Comparison of ENCODE assay signal across 17 cellular contexts in genomic region chr6:163177892-163178420, GRCh38.
DNase-seq lines count a peak whose midpoint lies in the region; ATAC-seq, FAIRE-seq and TF ChIP-seq lines count a peak whose summit lies in the region.
"Had no signal": no experiment of that assay in that cellular context is flagged by ENCODE, and none has a peak within 500 bp of the region (broad histone marks: within the 10 kb centered on the region; RNA-seq: fewer than 3 reads in every experiment).

No MANE protein-coding gene starts in this region.

- 92% methylated on average over 11 of the region's 11 CpGs; no CpG with 5 or more reads in 1 of the 2 experiments for WGBS in H1 (ENCODE audit: extremely low coverage in 1 of 2, insufficient coverage in 1 of 2, insufficient read length in 1 of 2, insufficient replicate concordance in 2 of 2, low coverage in 1 of 2, low lambda C conversion rate in 2 of 2, missing lambda C conversion rate in 1 of 2), 2 experiments
- no CpG with 5 or more reads among the region's 11 CpGs for WGBS in neuronal stem cell (ENCODE audit: extremely low coverage in 2 of 2, insufficient read length in 2 of 2, insufficient replicate concordance in 1 of 2), 2 donors

- H4K8ac ChIP-seq in H1 (ENCODE audit: extremely low read depth, insufficient read depth, low read length) = no peak overlapping the region
- no peak overlapping the region for H4K8ac ChIP-seq in neuronal stem cell (ENCODE audit: low read depth, low read length)

- no peaks in the 10 kb centered on the region for H3K27me3 Mint-ChIP-seq in chondrocyte (ENCODE audit: low read depth)

- ATAC-seq in upper lobe of right lung = peak; percentile 16
- no peak for ATAC-seq in HG02759 (IDR thresholded peaks at IDR 0.05; ENCODE audit: unreplicated experiment)
- ATAC-seq in GM19467 (IDR thresholded peaks at IDR 0.05; ENCODE audit: unreplicated experiment) = no peak
- ATAC-seq: A549; CD8-positive, alpha-beta T cell; HCT116 had no signal

- H2BK120ac ChIP-seq in H1 (replicated peaks; ENCODE audit: low read depth, low read length) (no peak overlapping the region), neuronal stem cell (ENCODE audit: low read depth, low read length) (no peak overlapping the region)

- no peaks in the 10 kb centered on the region for H3K79me1 ChIP-seq in H1 (ENCODE audit: low read depth, low read length)
- H3K79me1 ChIP-seq in neuronal stem cell (ENCODE audit: low read depth, low read length) = no peaks in the 10 kb centered on the region

- POLR2A ChIA-PET in H1 (lab: Charles Lee; ENCODE audit: partially characterized antibody) = no interaction called here

- no peaks in the 10 kb centered on the region for H3K36me3 ChIP-seq in bronchial epithelial cell (ENCODE audit: control insufficient read depth, insufficient read depth, low read length)
- H3K36me3 ChIP-seq in H1 (ENCODE audit: control insufficient read depth in 2 of 4, insufficient read depth in 4 of 4, low read length in 3 of 4) = no peaks in the 10 kb centered on the region
- no peaks in the 10 kb centered on the region for H3K36me3 ChIP-seq in neuronal stem cell (replicated peaks in 1 of 2; ENCODE audit: control insufficient read depth in 2 of 2, insufficient read depth in 2 of 2, low read length in 2 of 2)
- H3K36me3 ChIP-seq in upper lobe of right lung = no peaks in the 10 kb centered on the region

- FAIRE-seq in bronchial epithelial cell (lab: Jason Lieb, UNC) (peak; percentile 43), H1 (lab: Jason Lieb, UNC) (no peak)
- FAIRE-seq: A549, GM12892, GM19239 had no signal

- H2BK5ac ChIP-seq in H1 (ENCODE audit: low read depth, low read length) (no peak overlapping the region), neuronal stem cell (ENCODE audit: low read length) (no peak overlapping the region)

- no peak overlapping the region for H4K91ac ChIP-seq in H1 (replicated peaks; ENCODE audit: insufficient read length, low read length)
- no peak overlapping the region for H4K91ac ChIP-seq in neuronal stem cell (ENCODE audit: low read depth, low read length, poor library complexity)

- H3K18ac ChIP-seq in H1 (ENCODE audit: extremely low read depth, low read length) (no peak overlapping the region; the same call in 1 of the 2 replicates), neuronal stem cell (ENCODE audit: low read length) (peak overlapping the region; percentile 90)

- H3K4me3 Mint-ChIP-seq in chondrocyte (ENCODE audit: unreplicated experiment) = no peak overlapping the region
- H3K4me3 Mint-ChIP-seq: CD8-positive, alpha-beta T cell had no signal

- no peak overlapping the region for H2AK5ac ChIP-seq in H1 (ENCODE audit: low read depth, low read length)
- H2AK5ac ChIP-seq in neuronal stem cell (ENCODE audit: low read depth, low read length) = peak overlapping the region; percentile 28

- H3K23me2 ChIP-seq in H1 (ENCODE audit: low read depth, low read length) = no peaks in the 10 kb centered on the region

- H3K9me3 ChIP-seq in H1 (ENCODE audit: insufficient read depth in 2 of 2, low read depth in 1 of 2, low read length in 1 of 2) (no peaks in the 10 kb centered on the region), neuronal stem cell (replicated peaks in 1 of 2; ENCODE audit: control insufficient read depth in 2 of 2, insufficient read depth in 1 of 2, low read depth in 1 of 2, low read length in 2 of 2) (no peaks in the 10 kb centered on the region), upper lobe of right lung (no peaks in the 10 kb centered on the region)
- H3K9me3 ChIP-seq: A549, Caco-2 had no signal

- H3K14ac ChIP-seq in H1 (ENCODE audit: insufficient read length) (no peak overlapping the region), neuronal stem cell (ENCODE audit: low read length) (no peak overlapping the region)

- no peak overlapping the region for H3K4me3 ChIP-seq in bronchial epithelial cell (ENCODE audit: low read depth, low read length)
- H3K4me3 ChIP-seq in H1 (ENCODE audit: extremely low read depth in 1 of 4, insufficient read depth in 2 of 4, low read depth in 3 of 4, low read length in 4 of 4) = no peak overlapping the region
- H3K4me3 ChIP-seq in neuronal stem cell (ENCODE audit: low read length in 2 of 2) = peak overlapping the region in 1 of 2 donors; percentile 59
- H3K4me3 ChIP-seq in upper lobe of right lung = no peak overlapping the region
- H3K4me3 ChIP-seq: A549 had no signal

- H3K79me2 ChIP-seq in H1 (ENCODE audit: control insufficient read depth in 1 of 2, insufficient read depth in 2 of 2, low read length in 2 of 2) = no peaks in the 10 kb centered on the region

- H3K4ac ChIP-seq in H1 (replicated peaks; ENCODE audit: insufficient read length, low read depth, low read length) = peak overlapping the region; percentile 61
- no peak overlapping the region for H3K4ac ChIP-seq in neuronal stem cell (ENCODE audit: low read length)

- no peak overlapping the region for H2BK20ac ChIP-seq in H1 (ENCODE audit: low read length)

- CTCF ChIA-PET in H1 (lab: Charles Lee; ENCODE audit: partially characterized antibody) = interaction anchor here (1.7 kb wide), 1 partner anchor 154 kb away, joined by 3 read pairs; no protein-coding TSS in a partner anchor

- peaks cover 10% of the 10 kb centered on the region for H3K4me1 Mint-ChIP-seq in chondrocyte (ENCODE audit: low read depth)

- H3K56ac ChIP-seq in H1 (replicated peaks; ENCODE audit: insufficient read length, low read depth, low read length) = no peak overlapping the region

- intact Hi-C loops in upper lobe of right lung (cut with DNase I) = no loop called here

- TF ChIP-seq POLR2A in H1 (IDR thresholded peaks at IDR 0.05; ENCODE audit: control extremely low read depth in 1 of 2, low read depth in 2 of 2, low read length in 2 of 2) = no peak

- H3K23ac ChIP-seq in H1 (ENCODE audit: insufficient read length) = no peak overlapping the region
- H3K23ac ChIP-seq in neuronal stem cell (ENCODE audit: low read depth, low read length, poor library complexity) = no peak overlapping the region

- no peaks in the 10 kb centered on the region for H3K9me3 Mint-ChIP-seq in chondrocyte (ENCODE audit: low read depth)
- H3K9me3 Mint-ChIP-seq: CD8-positive, alpha-beta T cell had no signal

- no peak for TF ChIP-seq RAD21 in H1 (IDR thresholded peaks at IDR 0.05 in 1 of 2, conservative IDR thresholded peaks at IDR 0.05 in 1 of 2; ENCODE audit: low read depth in 2 of 2, low read length in 2 of 2)

- H4K5ac ChIP-seq in H1 (ENCODE audit: insufficient read length, low read depth, low read length) = no peak overlapping the region

- H2BK12ac ChIP-seq in H1 (ENCODE audit: low read depth, low read length) = peak overlapping the region; percentile 45; the same call in 1 of the 2 replicates
- peak overlapping the region; percentile 5 for H2BK12ac ChIP-seq in neuronal stem cell (ENCODE audit: low read length)

- no peaks in the 10 kb centered on the region for H3K27me3 ChIP-seq in bronchial epithelial cell (ENCODE audit: control insufficient read depth, insufficient read depth, low read length)
- no peaks in the 10 kb centered on the region for H3K27me3 ChIP-seq in H1 (replicated peaks in 1 of 4; ENCODE audit: control insufficient read depth in 3 of 4, extremely low read depth in 1 of 4, insufficient read depth in 3 of 4, low read length in 3 of 4)
- no peaks in the 10 kb centered on the region for H3K27me3 ChIP-seq in neuronal stem cell (ENCODE audit: control insufficient read depth in 3 of 3, insufficient read depth in 3 of 3, low read depth in 1 of 3, low read length in 3 of 3)
- no peaks in the 10 kb centered on the region for H3K27me3 ChIP-seq in upper lobe of right lung

- no peak for TF ChIP-seq EP300 in H1 (IDR thresholded peaks at IDR 0.05; ENCODE audit: borderline replicate concordance in 1 of 2, low read depth in 2 of 2, low read length in 2 of 2)

- H4K20me1 ChIP-seq in H1 (replicated peaks in 1 of 2; ENCODE audit: control insufficient read depth in 1 of 2, insufficient read depth in 2 of 2, low read length in 2 of 2) = no peaks in the 10 kb centered on the region

- H3K27ac Mint-ChIP-seq in chondrocyte (ENCODE audit: unreplicated experiment) = no peak overlapping the region
- H3K27ac Mint-ChIP-seq: CD14-positive monocyte; CD8-positive, alpha-beta T cell had no signal

- H2BK15ac ChIP-seq in H1 (ENCODE audit: low read length) (peak overlapping the region; percentile 12; the same call in 1 of the 2 replicates), neuronal stem cell (ENCODE audit: low read length) (no peak overlapping the region)

- TF ChIP-seq CTCF in bronchial epithelial cell (IDR thresholded peaks at IDR 0.05; ENCODE audit: insufficient read depth, low read length, severe bottlenecking) (no peak), H1 (IDR thresholded peaks at IDR 0.05; ENCODE audit: control extremely low read depth in 1 of 3, insufficient read depth in 1 of 3, low read depth in 1 of 3, low read length in 3 of 3) (no peak), upper lobe of right lung (IDR thresholded peaks at IDR 0.05) (no peak), chondrocyte (IDR thresholded peaks at IDR 0.05) (no peak)

- peaks cover 0 to 8% (median 5%) of the 10 kb centered on the region in 4 experiments; a peak in 2 of 7 replicates for H3K4me1 ChIP-seq in H1 (replicated peaks in 1 of 4; ENCODE audit: control insufficient read depth in 3 of 4, insufficient read depth in 4 of 4, low read length in 3 of 4)
- H3K4me1 ChIP-seq in neuronal stem cell (ENCODE audit: control insufficient read depth in 2 of 2, insufficient read depth in 1 of 2, low read depth in 1 of 2, low read length in 2 of 2) = peaks cover 8 to 17% of the 10 kb centered on the region in 2 donors
- H3K4me1 ChIP-seq in upper lobe of right lung = no peaks in the 10 kb centered on the region

- H3K27ac ChIP-seq in H1 (ENCODE audit: low read depth, low read length) = no peak overlapping the region
- no peak overlapping the region for H3K27ac ChIP-seq in neuronal stem cell (replicated peaks; ENCODE audit: low read length)
- no peak overlapping the region for H3K27ac ChIP-seq in upper lobe of right lung
- H3K27ac ChIP-seq: A549, HL-60 had no signal

- no peak overlapping the region for H3K4me2 ChIP-seq in H1 (ENCODE audit: insufficient read depth in 1 of 2, low read depth in 2 of 2, low read length in 2 of 2)
- no peak overlapping the region for H3K4me2 ChIP-seq in neuronal stem cell (ENCODE audit: insufficient read depth, low read length, poor library complexity, severe bottlenecking)
- H3K4me2 ChIP-seq: A549 had no signal

- H3K9ac ChIP-seq in H1 (replicated peaks in 1 of 4; ENCODE audit: extremely low read depth in 1 of 4, low read depth in 3 of 4, low read length in 3 of 4) = 0 out of 7 replicates have a peak overlapping the region, but pooled peaks of 1 of the 4 experiments have one; percentile 5
- H3K9ac ChIP-seq in neuronal stem cell (ENCODE audit: low read depth, low read length, poor library complexity) = peak overlapping the region; percentile 32

- no peak for DNase-seq in bronchial epithelial cell (ENCODE audit: low read depth)
- no peak for DNase-seq in H1 (ENCODE audit: low read depth in 1 of 2, low spot score in 2 of 2)
- DNase-seq in neuronal stem cell (ENCODE audit: low spot score) = no peak
- no peak for DNase-seq in upper lobe of right lung
- DNase-seq in chondrocyte (ENCODE audit: low spot score) = no peak
- DNase-seq: Caco-2; CD8-positive, alpha-beta T cell; DND-41; GDM1 had no signal

- H3K36me3 Mint-ChIP-seq in chondrocyte (ENCODE audit: low read depth) = no peaks in the 10 kb centered on the region
- H3K36me3 Mint-ChIP-seq: CD14-positive monocyte; CD8-positive, alpha-beta T cell had no signal

- H2AFZ ChIP-seq in H1 (ENCODE audit: low read length) = no peak overlapping the region
- no peak overlapping the region for H2AFZ ChIP-seq in neuronal stem cell (ENCODE audit: low read length)
